27 cellular contexts compared by ENCODE assay signal in genomic region chr2:236933351-236933750, GRCh38.
"Had no signal": no experiment of that assay in that cellular context is flagged by ENCODE, and none has a peak within 500 bp of the region (broad histone marks: within the 10 kb centered on the region; RNA-seq: fewer than 3 reads in every experiment).

No MANE protein-coding gene starts in this region.

- H3K36me3 ChIP-seq: WERI-Rb-1 had no signal

- H3K9me3 Mint-ChIP-seq: activated CD4-positive, alpha-beta memory T cell treated with anti-CD3 and anti-CD28 coated beads, Interleukin-2, amount 10 ng/mL, durations not matched to agents 7 days and 5 days; activated naive CD4-positive, alpha-beta T cell treated with anti-CD3 and anti-CD28 coated beads, Interleukin-2, amount 10 ng/mL, durations not matched to agents 7 days and 5 days; activated naive CD8-positive, alpha-beta T cell treated with anti-CD3 and anti-CD28 coated beads, Interleukin-2, amount 50 U/mL, for 24 hours had no signal

- H3K27ac Mint-ChIP-seq: activated CD4-positive, alpha-beta memory T cell treated with anti-CD3 and anti-CD28 coated beads, Interleukin-2, amount 10 ng/mL, durations not matched to agents 7 days and 5 days; activated CD8-positive, alpha-beta memory T cell treated with anti-CD3 and anti-CD28 coated beads, Interleukin-2, amount 10 ng/mL, durations not matched to agents 7 days and 5 days; activated naive CD4-positive, alpha-beta T cell treated with anti-CD3 and anti-CD28 coated beads, Interleukin-2, amount 10 ng/mL, durations not matched to agents 7 days and 5 days; activated naive CD8-positive, alpha-beta T cell; activated naive CD8-positive, alpha-beta T cell treated with anti-CD3 and anti-CD28 coated beads, Interleukin-2, amount 50 U/mL, for 24 hours had no signal

- H3K27ac ChIP-seq: WERI-Rb-1 had no signal

- H3K36me3 Mint-ChIP-seq: activated CD8-positive, alpha-beta memory T cell treated with anti-CD3 and anti-CD28 coated beads, Interleukin-2, amount 10 ng/mL, durations not matched to agents 7 days and 5 days; activated naive CD4-positive, alpha-beta T cell treated with anti-CD3 and anti-CD28 coated beads, Interleukin-2, amount 10 ng/mL, durations not matched to agents 7 days and 5 days; activated naive CD8-positive, alpha-beta T cell; brain had no signal

- DNase-seq: activated CD4-positive, alpha-beta memory T cell treated with anti-CD3 and anti-CD28 coated beads, Interleukin-2, amount 10 ng/mL, durations not matched to agents 7 days and 5 days; activated CD4-positive, alpha-beta T cell treated with anti-CD3 and anti-CD28 coated beads for 1 hour; activated CD4-positive, alpha-beta T cell treated with anti-CD3 and anti-CD28 coated beads for 48 hours; activated CD4-positive, CD25-positive, alpha-beta regulatory T cell; activated CD8-positive, alpha-beta memory T cell treated with anti-CD3 and anti-CD28 coated beads, Interleukin-2, amount 10 ng/mL, durations not matched to agents 7 days and 5 days; activated CD8-positive, alpha-beta memory T cell treated with anti-CD3 and anti-CD28 coated beads, Interleukin-2, amount 50 U/mL, for 48 hours; activated effector memory CD4-positive, alpha-beta T cell treated with Interleukin-2 at 50 U/mL for 16 hours; activated naive CD4-positive, alpha-beta T cell treated with anti-CD3 and anti-CD28 coated beads, Interleukin-2, amount 10 ng/mL, durations not matched to agents 7 days and 5 days; activated naive CD8-positive, alpha-beta T cell treated with anti-CD3 and anti-CD28 coated beads, Interleukin-2, amount 50 U/mL, for 24 hours; activated T-cell treated with anti-CD3 and anti-CD28 coated beads, Interleukin-2, amount 50 U/mL, for 48 hours; anterior cingulate cortex; caudate nucleus; NCI-H1105; NCI-H1417 treated with DMSO at 0.1 percent for 48 hours; NCI-H187 treated with DMSO at 0.1 percent for 48 hours; NCI-H2081; NCI-H345; NCI-H524 treated with DMSO at 0.1 percent for 48 hours; RPMI8226; SHP77 treated with DMSO at 0.1 percent for 48 hours; SW 1271; T-helper 1 cell; T1000; WERI-Rb-1 had no signal

- H3K4me3 Mint-ChIP-seq: activated CD4-positive, alpha-beta memory T cell treated with anti-CD3 and anti-CD28 coated beads, Interleukin-2, amount 10 ng/mL, durations not matched to agents 7 days and 5 days; activated CD8-positive, alpha-beta memory T cell treated with anti-CD3 and anti-CD28 coated beads, Interleukin-2, amount 10 ng/mL, durations not matched to agents 7 days and 5 days; activated naive CD4-positive, alpha-beta T cell treated with anti-CD3 and anti-CD28 coated beads, Interleukin-2, amount 10 ng/mL, durations not matched to agents 7 days and 5 days; activated naive CD8-positive, alpha-beta T cell; activated naive CD8-positive, alpha-beta T cell treated with anti-CD3 and anti-CD28 coated beads, Interleukin-2, amount 50 U/mL, for 24 hours had no signal

- ATAC-seq: activated CD8-positive, alpha-beta memory T cell treated with anti-CD3 and anti-CD28 coated beads, Interleukin-2, amount 10 ng/mL, durations not matched to agents 7 days and 5 days; activated naive CD8-positive, alpha-beta T cell treated with anti-CD3 and anti-CD28 coated beads, Interleukin-2, amount 50 U/mL, for 24 hours; Panc1 had no signal
